Comparison of ENCODE assay signal across 23 cellular contexts in genomic region chr3:128413003-128413370, GRCh38. TPM values are rescaled to one million over a fixed set of nuclear protein-coding genes. Genes with fewer than 3 reads are reported as not detected.
"Had no signal": no experiment of that assay in that cellular context is flagged by ENCODE, and none has a peak within 500 bp of the region (broad histone marks: within the 10 kb centered on the region; RNA-seq: fewer than 3 reads in every experiment).

No MANE protein-coding gene starts in this region.

- H3K27me3 Mint-ChIP-seq: activated naive CD8-positive, alpha-beta T cell treated with anti-CD3 and anti-CD28 coated beads, Interleukin-2, amount 50 U/mL, for 24 hours; naive thymus-derived CD8-positive, alpha-beta T cell had no signal

- ATAC-seq: activated naive CD8-positive, alpha-beta T cell treated with anti-CD3 and anti-CD28 coated beads, Interleukin-2, amount 50 U/mL, for 24 hours; gastrocnemius medialis; heart left ventricle; left lung; naive thymus-derived CD8-positive, alpha-beta T cell had no signal

- DNase-seq: activated CD4-positive, alpha-beta T cell treated with anti-CD3 and anti-CD28 coated beads, Interleukin-2, amount 50 U/mL, for 1 hour; activated naive CD4-positive, alpha-beta T cell; activated naive CD8-positive, alpha-beta T cell treated with anti-CD3 and anti-CD28 coated beads, Interleukin-2, amount 50 U/mL, for 24 hours; activated T-cell treated with anti-CD3 and anti-CD28 coated beads for 4 hours; aorta; dorsolateral prefrontal cortex; gastrocnemius medialis; heart left ventricle; left lung; mammary epithelial cell; naive thymus-derived CD8-positive, alpha-beta T cell; nucleus accumbens; stimulated activated CD4-positive, alpha-beta T cell treated with anti-CD3 and anti-CD28 coated beads, Interleukin-4, amount 100 ng/mL, for 24 hours; stimulated activated naive CD4-positive, alpha-beta T cell treated with Interleukin-2 at 50 U/mL for 16 hours; T-helper 2 cell had no signal

- H3K27ac Mint-ChIP-seq: activated naive CD8-positive, alpha-beta T cell treated with anti-CD3 and anti-CD28 coated beads, Interleukin-2, amount 50 U/mL, for 24 hours had no signal

- H3K9me3 Mint-ChIP-seq: activated naive CD8-positive, alpha-beta T cell treated with anti-CD3 and anti-CD28 coated beads, Interleukin-2, amount 50 U/mL, for 24 hours; naive thymus-derived CD8-positive, alpha-beta T cell had no signal

- H3K4me3 Mint-ChIP-seq: activated naive CD8-positive, alpha-beta T cell treated with anti-CD3 and anti-CD28 coated beads, Interleukin-2, amount 50 U/mL, for 24 hours; naive thymus-derived CD8-positive, alpha-beta T cell had no signal

- H3K4me1 Mint-ChIP-seq: activated naive CD8-positive, alpha-beta T cell treated with anti-CD3 and anti-CD28 coated beads, Interleukin-2, amount 50 U/mL, for 24 hours had no signal

RNA-seq across cellular contexts. Expression of gene DNAJB8, which starts 53.7 kb away (rescaled TPM):
- total RNA-seq: activated CD8-positive, alpha-beta memory T cell treated with anti-CD3 and anti-CD28 coated beads for 36 hours; aorta; breast epithelium; dorsolateral prefrontal cortex; gastrocnemius medialis; heart left ventricle; left lung; mammary epithelial cell; mucosa of gallbladder; naive thymus-derived CD8-positive, alpha-beta T cell; posterior vena cava; right atrium auricular region; skeletal muscle tissue; tibial nerve; vagina had no signal
